Comparison of ENCODE assay signal across 26 cellular contexts in the genomic region with DNA sequence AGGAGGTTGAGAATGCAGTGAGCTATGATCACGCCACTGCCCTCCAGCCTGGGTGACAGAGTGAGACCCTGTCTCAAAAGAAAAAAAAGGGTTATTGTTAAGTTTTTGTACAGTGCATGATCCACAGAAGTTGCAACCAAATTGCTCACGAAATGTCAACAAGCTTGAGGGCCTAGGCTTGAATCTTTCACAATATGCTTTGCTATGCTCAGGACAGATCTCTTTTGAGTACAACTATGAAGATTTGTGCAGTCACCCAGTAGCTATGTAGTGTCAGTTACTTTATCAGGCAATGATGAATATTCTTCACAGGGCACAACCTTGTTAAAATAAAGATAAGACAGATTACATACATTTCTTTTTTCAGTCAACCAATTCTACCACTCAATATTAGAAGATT.
"Had no signal": no experiment of that assay in that cellular context is flagged by ENCODE, and none has a peak within 500 bp of the region (broad histone marks: within the 10 kb centered on the region; RNA-seq: fewer than 3 reads in every experiment).

No MANE protein-coding gene starts in this region.

- H3K36me3 ChIP-seq: left lung, lower lobe of right lung, pancreas, prostate gland, spleen, tibial nerve, upper lobe of left lung, vagina had no signal

- H3K4me3 ChIP-seq: left lung, lower lobe of right lung, pancreas, prostate gland, spleen, tibial nerve, upper lobe of left lung, vagina had no signal

- ATAC-seq: left colon; left lung; lower lobe of right lung; naive thymus-derived CD8-positive, alpha-beta T cell; pancreas; right cardiac atrium; sciatic nerve; stimulated activated memory B cell treated with anti-CD40 and anti-IgM and Interleukin-4, amounts not matched to agents 10 μg/mL and 1 μg/mL and 100 μg/mL, for 72 hours; stimulated activated naive CD8-positive, alpha-beta T cell treated with anti-CD3 and anti-CD28 coated beads, Interleukin-15, amount 100 ng/mL, for 72 hours had no signal

- H3K27ac ChIP-seq: left lung, lower lobe of right lung, pancreas, prostate gland, spleen, tibial nerve, upper lobe of left lung, vagina had no signal

- H3K27me3 ChIP-seq: left lung, pancreas, spleen, tibial nerve, upper lobe of left lung, vagina had no signal

- DNase-seq: hippocampal formation; kidney; left colon; left lung; lower lobe of right lung; mammary epithelial cell; mesenchymal stem cell; naive thymus-derived CD8-positive, alpha-beta T cell; nucleus accumbens; pancreas; posterior cingulate gyrus; retina; right cardiac atrium; small intestine; spleen; stimulated activated CD4-positive, alpha-beta T cell treated with anti-CD3 and anti-CD28 coated beads, Interleukin-4, amount 100 ng/mL, for 4 hours; stimulated activated CD8-positive, alpha-beta memory T cell treated with anti-CD3 and anti-CD28 coated beads, Interleukin-4, amount 100 ng/mL, for 48 hours; stimulated activated naive CD4-positive, alpha-beta T cell treated with Interleukin-2 at 50 U/mL for 16 hours; stimulated activated naive CD8-positive, alpha-beta T cell treated with anti-CD3 and anti-CD28 coated beads, Interleukin-15, amount 100 ng/mL, for 72 hours; substantia nigra; upper lobe of left lung had no signal

- H3K9me3 ChIP-seq: left lung, lower lobe of right lung, pancreas, prostate gland, spleen, tibial nerve, upper lobe of left lung, vagina had no signal

- H3K4me1 ChIP-seq: left lung, lower lobe of right lung, prostate gland, spleen, upper lobe of left lung, vagina had no signal
